In genomic region chr14:103808403-103809001, GRCh38 we compare ENCODE assay signal across 8 cellular contexts. TPM values are rescaled to one million over a fixed set of nuclear protein-coding genes. Genes with fewer than 3 reads are reported as not detected.
DNase-seq lines count a peak whose midpoint lies in the region; ATAC-seq and TF ChIP-seq lines count a peak whose summit lies in the region.

No MANE protein-coding gene starts in this region.

- no peak for TF ChIP-seq POLR2A in body of pancreas (IDR thresholded peaks at IDR 0.05)

- H3K4me1 ChIP-seq in body of pancreas = peaks cover 44% of the 10 kb centered on the region

- intact Hi-C loops in body of pancreas (cut with DNase I) = loop anchor here (5.0 kb wide), 1 partner anchor 104 kb away; no protein-coding TSS in a partner anchor

- H3K4me3 ChIP-seq in body of pancreas = no peak overlapping the region

- TF ChIP-seq CTCF in GM12801 (IDR thresholded peaks at IDR 0.05; ENCODE audit: extremely low read depth, insufficient read length) = peak; percentile 6
- peak; percentile 84 to 95 (median 91) for TF ChIP-seq CTCF in body of pancreas (IDR thresholded peaks at IDR 0.05)

- H3K27me3 ChIP-seq in body of pancreas = no peaks in the 10 kb centered on the region

- WGBS in body of pancreas, 2 donors = 42 to 47% methylated on average over 6 of the region's 6 CpGs

- DNase-seq in NCI-H1694 treated with DMSO at 0.1 percent for 48 hours (lab: John Stamatoyannopoulos, UW) = peak; percentile 89
- DNase-seq in UCSD-AML1 (lab: John Stamatoyannopoulos, UW; ENCODE audit: unreplicated experiment) = peak; percentile 51
- peak; percentile 83 to 90 (median 86) for DNase-seq in body of pancreas
- DNase-seq in iPS-NIHi11 (ENCODE audit: low spot score) = peak; percentile 74
- DNase-seq in stimulated activated CD4-positive, alpha-beta T cell treated with anti-CD3 and anti-CD28 coated beads, Interleukin-15, amount 100 ng/mL, for 1 hour (ENCODE audit: low read depth in 1 of 2, low spot score in 1 of 2) = peak; percentile 22 to 38

- no peaks in the 10 kb centered on the region for H3K9me3 ChIP-seq in body of pancreas

- no peaks in the 10 kb centered on the region for H3K36me3 ChIP-seq in body of pancreas (replicated peaks in 1 of 2; ENCODE audit: insufficient read depth in 1 of 2, low read depth in 2 of 2)

- ATAC-seq in body of pancreas (peak; percentile 85), GM21619 (IDR thresholded peaks at IDR 0.05; ENCODE audit: unreplicated experiment) (no peak), GM18502 (IDR thresholded peaks at IDR 0.05; ENCODE audit: poor library complexity, unreplicated experiment) (no peak)

- no peak overlapping the region for H3K27ac ChIP-seq in body of pancreas

RNA-seq across cellular contexts. Expression of gene PPP1R13B, which starts 38.9 kb away (rescaled TPM):
- 10 to 100 TPM; 12.5 to 36.3 TPM for total RNA-seq in body of pancreas

Comparison
In these comparisons a context has a peak if more than half of its experiments do, and no peak if none do; other contexts are left out.
1. DNase-seq: peak in every context shown above with its lines; median percentile 89 in NCI-H1694 treated with DMSO at 0.1 percent for 48 hours; 86 in body of pancreas; 74 in iPS-NIHi11; 51 in UCSD-AML1; 30 in stimulated activated CD4-positive, alpha-beta T cell treated with anti-CD3 and anti-CD28 coated beads, Interleukin-15, amount 100 ng/mL, for 1 hour.